7 cellular contexts compared by ENCODE assay signal in genomic region chrX:67949270-67949669, GRCh38.
"Had no signal": no experiment of that assay in that cellular context is flagged by ENCODE, and none has a peak within 500 bp of the region (broad histone marks: within the 10 kb centered on the region; RNA-seq: fewer than 3 reads in every experiment).

No MANE protein-coding gene starts in this region.

- DNase-seq: GDM1, GF-D8 had no signal

- H3K4me3 ChIP-seq: GM12878 had no signal

- ATAC-seq: GM12878 had no signal

- FAIRE-seq: G401.6, GM12878, GM12891, GM12892, GM18507 had no signal
